26 cellular contexts compared by ENCODE assay signal in genomic region chr10:132346806-132347205, GRCh38.
"Had no signal": no experiment of that assay in that cellular context is flagged by ENCODE, and none has a peak within 500 bp of the region (broad histone marks: within the 10 kb centered on the region; RNA-seq: fewer than 3 reads in every experiment).

No MANE protein-coding gene starts in this region.

- H3K9ac ChIP-seq: parathyroid adenoma had no signal

- H2AFZ ChIP-seq: parathyroid adenoma had no signal

- H3K27ac ChIP-seq: epithelial cell of prostate, gastroesophageal sphincter, parathyroid adenoma, right lobe of liver, thoracic aorta had no signal

- H3K36me3 ChIP-seq: right lobe of liver, thoracic aorta had no signal

- H3K27me3 ChIP-seq: gastroesophageal sphincter, right lobe of liver had no signal

- H3K4me3 Mint-ChIP-seq: activated B cell treated with CpG ODN at 0.5 μM for 24 hours; activated CD4-positive, alpha-beta T cell treated with anti-CD3 and anti-CD28 coated beads for 36 hours; activated naive CD4-positive, alpha-beta T cell treated with anti-CD3 and anti-CD28 coated beads, Interleukin-2, amount 10 ng/mL, durations not matched to agents 7 days and 5 days; activated T-cell treated with anti-CD3 and anti-CD28 coated beads, Interleukin-2, amount 50 U/mL, for 72 hours; endodermal cell; natural killer cell; type B pancreatic cell had no signal

- H3K4me3 ChIP-seq: gastroesophageal sphincter, right lobe of liver, thoracic aorta had no signal

- H3K79me2 ChIP-seq: parathyroid adenoma had no signal

- H3K9me3 ChIP-seq: gastroesophageal sphincter, right lobe of liver, thoracic aorta had no signal

- FAIRE-seq: small intestine had no signal

- H3K27me3 Mint-ChIP-seq: activated B cell treated with CpG ODN at 0.5 μM for 24 hours; activated CD4-positive, alpha-beta T cell treated with anti-CD3 and anti-CD28 coated beads for 36 hours; activated naive CD4-positive, alpha-beta T cell treated with anti-CD3 and anti-CD28 coated beads, Interleukin-2, amount 10 ng/mL, durations not matched to agents 7 days and 5 days; type B pancreatic cell had no signal

- H3K36me3 Mint-ChIP-seq: activated naive CD4-positive, alpha-beta T cell treated with anti-CD3 and anti-CD28 coated beads, Interleukin-2, amount 10 ng/mL, durations not matched to agents 7 days and 5 days had no signal

- ATAC-seq: activated CD4-positive, alpha-beta T cell treated with anti-CD3 and anti-CD28 coated beads for 36 hours; activated T-cell treated with anti-CD3 and anti-CD28 coated beads, Interleukin-2, amount 50 U/mL, for 72 hours; gastroesophageal sphincter; natural killer cell had no signal

- H3K27ac Mint-ChIP-seq: activated B cell treated with CpG ODN at 0.5 μM for 24 hours; activated CD4-positive, alpha-beta T cell treated with anti-CD3 and anti-CD28 coated beads for 36 hours; activated naive CD4-positive, alpha-beta T cell treated with anti-CD3 and anti-CD28 coated beads, Interleukin-2, amount 10 ng/mL, durations not matched to agents 7 days and 5 days; activated T-cell treated with anti-CD3 and anti-CD28 coated beads, Interleukin-2, amount 50 U/mL, for 72 hours; endodermal cell; type B pancreatic cell had no signal

- DNase-seq: activated B cell treated with CpG ODN at 0.5 μM for 24 hours; activated CD4-positive, alpha-beta T cell treated with anti-CD3 and anti-CD28 coated beads for 36 hours; activated CD4-positive, alpha-beta T cell treated with anti-CD3 and anti-CD28 coated beads, Interleukin-2, amount 50 U/mL, for 48 hours; activated effector memory CD4-positive, alpha-beta T cell treated with anti-CD3 and anti-CD28 coated beads, Interleukin-2, amount 50 U/mL, for 16 hours; activated naive CD4-positive, alpha-beta T cell treated with anti-CD3 and anti-CD28 coated beads, Interleukin-2, amount 10 ng/mL, durations not matched to agents 7 days and 5 days; activated T-cell treated with anti-CD3 and anti-CD28 coated beads, Interleukin-2, amount 50 U/mL, for 72 hours; amygdala; cerebellar nuclear complex; cortex of kidney; endodermal cell; head of caudate nucleus; hypothalamus; midbrain; natural killer cell; small intestine; stimulated activated CD4-positive, alpha-beta T cell treated with anti-CD3 and anti-CD28 coated beads, Interleukin-15, amount 100 ng/mL, for 24 hours; stimulated activated CD8-positive, alpha-beta memory T cell treated with anti-CD3 and anti-CD28 coated beads, Interleukin-4, amount 100 ng/mL, for 48 hours; stimulated activated naive CD4-positive, alpha-beta T cell treated with Interleukin-2 at 50 U/mL for 16 hours; T-helper 1 cell; T-helper 9 cell had no signal

- H3K4me1 ChIP-seq: gastroesophageal sphincter, parathyroid adenoma had no signal

- H3K4me1 Mint-ChIP-seq: activated CD4-positive, alpha-beta T cell treated with anti-CD3 and anti-CD28 coated beads for 36 hours; activated naive CD4-positive, alpha-beta T cell treated with anti-CD3 and anti-CD28 coated beads, Interleukin-2, amount 10 ng/mL, durations not matched to agents 7 days and 5 days; endodermal cell; natural killer cell had no signal

- H3K9me3 Mint-ChIP-seq: activated naive CD4-positive, alpha-beta T cell treated with anti-CD3 and anti-CD28 coated beads, Interleukin-2, amount 10 ng/mL, durations not matched to agents 7 days and 5 days; natural killer cell; type B pancreatic cell had no signal
